Comparison of ENCODE assay signal across 16 cellular contexts in genomic region chr1:1246230-1246600, GRCh38. TPM values are rescaled to one million over a fixed set of nuclear protein-coding genes. Genes with fewer than 3 reads are reported as not detected.
"Had no signal": no experiment of that assay in that cellular context is flagged by ENCODE, and none has a peak within 500 bp of the region (broad histone marks: within the 10 kb centered on the region; RNA-seq: fewer than 3 reads in every experiment).

No MANE protein-coding gene starts in this region.

- ATAC-seq: activated CD4-positive, CD25-positive, alpha-beta regulatory T cell treated with anti-CD3 and anti-CD28 coated beads, Interleukin-2, amount 50 U/mL, for 24 hours; activated naive CD4-positive, alpha-beta T cell treated with anti-CD3 and anti-CD28 coated beads, Interleukin-2, amount 50 U/mL, for 72 hours; left colon had no signal

- DNase-seq: amygdala; brain microvascular endothelial cell; cerebellar nuclear complex; dermis blood vessel endothelial cell; left colon; stimulated activated CD4-positive, alpha-beta T cell treated with anti-CD3 and anti-CD28 coated beads, Interleukin-15, amount 100 ng/mL, for 24 hours; stimulated activated CD4-positive, alpha-beta T cell treated with anti-CD3 and anti-CD28 coated beads, Interleukin-4, amount 100 ng/mL, for 4 hours; thyroid gland had no signal

- H3K36me3 ChIP-seq: brain microvascular endothelial cell, pancreas, thyroid gland had no signal

- H3K9me3 Mint-ChIP-seq: activated naive CD4-positive, alpha-beta T cell treated with anti-CD3 and anti-CD28 coated beads, Interleukin-2, amount 50 U/mL, for 72 hours; memory B cell; nephron progenitor cell; T-helper 2 cell treated with Interferon-gamma antibody and Interleukin-4, amounts not matched to agents 5 μg/mL and 100 μg/mL, for 36 hours had no signal

- H3K4me3 ChIP-seq: pancreas, thyroid gland had no signal

- H3K27me3 ChIP-seq: brain microvascular endothelial cell, pancreas, thyroid gland had no signal

- H3K4me3 Mint-ChIP-seq: memory B cell; nephron progenitor cell; T-helper 2 cell treated with Interferon-gamma antibody and Interleukin-4, amounts not matched to agents 5 μg/mL and 100 μg/mL, for 36 hours had no signal

- H3K27ac ChIP-seq: brain microvascular endothelial cell, pancreas, thyroid gland had no signal

- H3K36me3 Mint-ChIP-seq: activated naive CD4-positive, alpha-beta T cell treated with anti-CD3 and anti-CD28 coated beads, Interleukin-2, amount 50 U/mL, for 72 hours; memory B cell had no signal

- H3K27ac Mint-ChIP-seq: activated naive CD4-positive, alpha-beta T cell treated with anti-CD3 and anti-CD28 coated beads, Interleukin-2, amount 50 U/mL, for 72 hours; memory B cell; nephron progenitor cell; T-helper 2 cell treated with Interferon-gamma antibody and Interleukin-4, amounts not matched to agents 5 μg/mL and 100 μg/mL, for 36 hours had no signal

- H3K4me1 ChIP-seq: pancreas had no signal

- FAIRE-seq: endometrium, pancreas had no signal

- H3K9me3 ChIP-seq: pancreas, thyroid gland had no signal

RNA-seq across cellular contexts. Expression of gene TNFRSF4, which starts 32.3 kb away (rescaled TPM):
- total RNA-seq: renal cortical epithelial cell had no signal
